1 cellular context compared by ENCODE assay signal in genomic region chr20:36475054-36475453, GRCh38.
TF ChIP-seq lines count a peak whose summit lies in the region.

No MANE protein-coding gene starts in this region.

TF ChIP-seq in IMR-90, 13 proteins besides CTCF, POLR2A, EP300 and RAD21:
- 0 out of 2 replicates have a peak, but pooled peaks have one; percentile 33 for TF ChIP-seq BHLHE40 (IDR thresholded peaks at IDR 0.05; ENCODE audit: low read depth, low read length)
